25 cellular contexts compared by ENCODE assay signal in genomic region chrX:13702390-13702789, GRCh38. TPM values are rescaled to one million over a fixed set of nuclear protein-coding genes. Genes with fewer than 3 reads are reported as not detected.
DNase-seq lines count a peak whose midpoint lies in the region; ATAC-seq, FAIRE-seq and TF ChIP-seq lines count a peak whose summit lies in the region.
"Had no signal": no experiment of that assay in that cellular context is flagged by ENCODE, and none has a peak within 500 bp of the region (broad histone marks: within the 10 kb centered on the region; RNA-seq: fewer than 3 reads in every experiment).

No MANE protein-coding gene starts in this region.

- 0 out of 2 replicates have a peak overlapping the region, but pooled peaks have one; percentile 5 for H3K4me3 ChIP-seq in GM12878
- H3K4me3 ChIP-seq in pancreas: no peak overlapping the region
- H3K4me3 ChIP-seq: A549, lower lobe of right lung, skin epidermis, tibial artery had no signal

- H3K27ac ChIP-seq in GM12878 (ENCODE audit: control insufficient read depth, insufficient read depth): peak overlapping the region; percentile 62
- peak overlapping the region in 2 of 4 donors; percentile 42 to 46 for H3K27ac ChIP-seq in pancreas
- H3K27ac ChIP-seq: A549, lower lobe of right lung, tibial artery had no signal

- no peak for ATAC-seq in activated T-cell treated with anti-CD3 and anti-CD28 coated beads, Interleukin-2, amount 50 U/mL, for 72 hours (replicated peaks in 1 of 2)
- no peak for ATAC-seq in GM12878
- ATAC-seq in pancreas: peak; percentile 66 to 85 (median 74)
- ATAC-seq: A549, lower lobe of right lung had no signal

- RAD21 ChIA-PET in GM12878 (lab: Charles Lee; ENCODE audit: unreplicated experiment): interaction anchor here (0.9 to 2.7 kb wide), 9 partner anchors 9 to 39 kb away, joined by 3 to 8 read pairs (median 4); partner anchors contain the start of genes OFD1, RAB9A and TRAPPC2

- H3K36me3 ChIP-seq in GM12878 (ENCODE audit: control insufficient read depth in 2 of 2, insufficient read depth in 2 of 2, low read length in 1 of 2) (peaks cover 3 to 4% of the 10 kb centered on the region in 2 experiments), pancreas (no peaks in the 10 kb centered on the region)
- H3K36me3 ChIP-seq: BE2C, lower lobe of right lung, tibial artery had no signal

- CTCF ChIA-PET in GM12878 (lab: Yijun Ruan, JAX) (interaction anchor here (0.7 to 1.2 kb wide), 5 partner anchors 9 to 46 kb away, joined by 3 to 5 read pairs (median 3); partner anchors contain the start of genes OFD1 and TRAPPC2), Calu3 (lab: Charles Lee) (no interaction called here)
- CTCF ChIA-PET in activated CD4-positive, alpha-beta memory T cell treated with anti-CD3 and anti-CD28 coated beads for 36 hours (lab: Charles Lee): no interaction called here

- in situ Hi-C loops in GM12878 (cut with MboI): no loop called here

- POLR2A ChIA-PET in GM12878 (lab: Charles Lee): interaction anchor here (1.0 kb wide), 1 partner anchor 29 kb away, joined by 3 read pairs; no protein-coding TSS in a partner anchor
- POLR2A ChIA-PET in activated CD4-positive, alpha-beta memory T cell treated with anti-CD3 and anti-CD28 coated beads for 36 hours (lab: Charles Lee): no interaction called here

- no peak for TF ChIP-seq RAD21 in GM12878 (IDR thresholded peaks at IDR 0.05; ENCODE audit: insufficient read depth, low read depth, low read length)

- TF ChIP-seq CTCF in GM12878 (IDR thresholded peaks at IDR 0.05 in 2 of 3, conservative IDR thresholded peaks at IDR 0.05 in 1 of 3; ENCODE audit: control insufficient read depth in 2 of 3, extremely low read depth in 1 of 3, insufficient read depth in 1 of 3, low read depth in 3 of 3, low read length in 3 of 3) (no peak), pancreas (IDR thresholded peaks at IDR 0.05) (no peak), Calu3 (IDR thresholded peaks at IDR 0.05; ENCODE audit: unreplicated experiment) (no peak)

- H3K9me3 ChIP-seq in GM12878 (replicated peaks; ENCODE audit: control insufficient read depth, insufficient read depth, low read length): no peaks in the 10 kb centered on the region
- H3K9me3 ChIP-seq in pancreas: no peaks in the 10 kb centered on the region
- H3K9me3 ChIP-seq: A549, BE2C, lower lobe of right lung, tibial artery had no signal

- peak overlapping the region; percentile 53 for H3K4me2 ChIP-seq in GM12878 (ENCODE audit: control insufficient read depth, insufficient read depth)
- H3K4me2 ChIP-seq: A549 had no signal

- H4K20me1 ChIP-seq in GM12878 (ENCODE audit: control insufficient read depth, insufficient read depth): peaks cover 6% of the 10 kb centered on the region

- 45% methylated on average over 3 of the region's 3 CpGs for WGBS in GM12878 (ENCODE audit: insufficient coverage, insufficient replicate concordance, low lambda C conversion rate, missing lambda C conversion rate)
- 25 to 48% methylated on average over 3 of the region's 3 CpGs for WGBS in pancreas, 2 donors

- BruUV-seq in GM12878 (replicated peaks; lab: Mats Ljungman, UMichigan) (no TSS peak), Calu3 (replicated peaks; lab: Mats Ljungman, UMichigan) (no TSS peak)

- SMC1A ChIA-PET in GM12878 (lab: Charles Lee; ENCODE audit: uncharacterized antibody, unreplicated experiment): interaction anchor here (1.0 to 13.8 kb wide), 10 partner anchors 9 to 326 kb away, joined by 3 to 173 read pairs (median 4); partner anchors contain the start of genes OFD1 and TRAPPC2

- no peaks in the 10 kb centered on the region for H3K9me3 Mint-ChIP-seq in activated T-cell treated with anti-CD3 and anti-CD28 coated beads, Interleukin-2, amount 50 U/mL, for 72 hours
- H3K9me3 Mint-ChIP-seq in Calu3 (ENCODE audit: low read depth, unreplicated experiment): no peaks in the 10 kb centered on the region
- no peaks in the 10 kb centered on the region for H3K9me3 Mint-ChIP-seq in activated CD4-positive, alpha-beta memory T cell treated with anti-CD3 and anti-CD28 coated beads for 36 hours
- H3K9me3 Mint-ChIP-seq: T-helper 1 cell treated with Interleukin-12 subunit alpha and Interleukin-12 subunit beta and Interleukin-4 antibody, amounts not matched to agents 30 μg/mL and 1 μg/mL, for 36 hours had no signal

- H2AFZ ChIP-seq in GM12878 (ENCODE audit: control insufficient read depth, low read depth, low read length): no peak overlapping the region

- no peak for TF ChIP-seq POLR2A in GM12892 (IDR thresholded peaks at IDR 0.05; ENCODE audit: low read depth, low read length)
- TF ChIP-seq POLR2A in GM12878 (IDR thresholded peaks at IDR 0.05; ENCODE audit: low read depth, low read length): no peak

- peak overlapping the region; percentile 66 for H3K27ac Mint-ChIP-seq in activated T-cell treated with anti-CD3 and anti-CD28 coated beads, Interleukin-2, amount 50 U/mL, for 72 hours
- H3K27ac Mint-ChIP-seq in Calu3 (ENCODE audit: unreplicated experiment): no peak overlapping the region
- H3K27ac Mint-ChIP-seq in activated CD4-positive, alpha-beta memory T cell treated with anti-CD3 and anti-CD28 coated beads for 36 hours: no peak overlapping the region
- H3K27ac Mint-ChIP-seq: T-helper 1 cell treated with Interleukin-12 subunit alpha and Interleukin-12 subunit beta and Interleukin-4 antibody, amounts not matched to agents 30 μg/mL and 1 μg/mL, for 36 hours had no signal

- peaks cover 51% of the 10 kb centered on the region for H3K4me1 Mint-ChIP-seq in activated T-cell treated with anti-CD3 and anti-CD28 coated beads, Interleukin-2, amount 50 U/mL, for 72 hours (ENCODE audit: low read depth)
- peaks cover 46% of the 10 kb centered on the region for H3K4me1 Mint-ChIP-seq in Calu3 (ENCODE audit: low read depth, unreplicated experiment)
- peaks cover 45% of the 10 kb centered on the region for H3K4me1 Mint-ChIP-seq in activated CD4-positive, alpha-beta memory T cell treated with anti-CD3 and anti-CD28 coated beads for 36 hours (ENCODE audit: low read depth)

- H3K4me3 Mint-ChIP-seq in activated T-cell treated with anti-CD3 and anti-CD28 coated beads, Interleukin-2, amount 50 U/mL, for 72 hours: peak overlapping the region in 1 of 2 donors; percentile 31
- no peak overlapping the region for H3K4me3 Mint-ChIP-seq in Calu3 (ENCODE audit: low read depth, unreplicated experiment)
- H3K4me3 Mint-ChIP-seq in activated CD4-positive, alpha-beta memory T cell treated with anti-CD3 and anti-CD28 coated beads for 36 hours: no peak overlapping the region
- H3K4me3 Mint-ChIP-seq: T-helper 1 cell treated with Interleukin-12 subunit alpha and Interleukin-12 subunit beta and Interleukin-4 antibody, amounts not matched to agents 30 μg/mL and 1 μg/mL, for 36 hours had no signal

- no peak overlapping the region for H3K9ac ChIP-seq in GM12878 (ENCODE audit: control insufficient read depth, insufficient read depth, low read length)

- peaks cover 89% of the 10 kb centered on the region for H3K79me2 ChIP-seq in GM12878 (ENCODE audit: control insufficient read depth, insufficient read depth, low read length)

- H3K4me1 ChIP-seq in GM12878 (ENCODE audit: control insufficient read depth, insufficient read depth, low read length) (peaks cover 24% of the 10 kb centered on the region), pancreas (peaks cover 0 to 29% (median 8%) of the 10 kb centered on the region in 3 donors)
- H3K4me1 ChIP-seq: BE2C had no signal

- DNase-seq in activated T-cell treated with anti-CD3 and anti-CD28 coated beads, Interleukin-2, amount 50 U/mL, for 72 hours: no peak
- DNase-seq in activated T-cell treated with anti-CD3 and anti-CD28 coated beads, Interleukin-2, amount 50 U/mL, for 1 hour: no peak
- DNase-seq in GM12892 (ENCODE audit: insufficient read length): no peak
- DNase-seq in GM12878 (ENCODE audit: low read depth, low spot score): no peak
- DNase-seq in pancreas: peak in 2 of 6 donors; percentile 32 to 53
- DNase-seq in Calu3: no peak
- no peak for DNase-seq in activated CD4-positive, alpha-beta memory T cell treated with anti-CD3 and anti-CD28 coated beads for 36 hours
- no peak for DNase-seq in DMS79 treated with DMSO at 0.1 percent for 48 hours (lab: John Stamatoyannopoulos, UW)
- DNase-seq: activated CD4-positive, alpha-beta T cell treated with anti-CD3 and anti-CD28 coated beads, Interleukin-2, amount 50 U/mL, for 1 hour; BE2C; cortex of kidney; KBM-7; lower lobe of right lung; NCI-H1694; NCI-H2171 treated with DMSO at 0.1 percent for 48 hours; NCI-H69; nucleus accumbens; stimulated activated CD4-positive, alpha-beta T cell treated with anti-CD3 and anti-CD28 coated beads, Interleukin-2, amount 100 ng/mL, for 24 hours; stimulated activated naive CD4-positive, alpha-beta T cell; tibial artery had no signal

- no peak for TF ChIP-seq EP300 in GM12878 (IDR thresholded peaks at IDR 0.05; ENCODE audit: borderline replicate concordance in 1 of 2, control insufficient read depth in 1 of 2, low read depth in 2 of 2, low read length in 2 of 2)

- FAIRE-seq in GM12892 (lab: Jason Lieb, UNC): peak; percentile 9
- FAIRE-seq in GM12878 (lab: Jason Lieb, UNC): peak; percentile 49
- FAIRE-seq in pancreas (lab: Jason Lieb, UNC): no peak
- FAIRE-seq: A549, bronchial epithelial cell, endometrium had no signal

- intact Hi-C loops in GM12878 (cut with micrococcal nuclease; ENCODE audit: unreplicated experiment) (no loop called here), pancreas (cut with DNase I) (no loop called here), Calu3 (cut with micrococcal nuclease; ENCODE audit: unreplicated experiment) (no loop called here)
- intact Hi-C loops in activated CD4-positive, alpha-beta memory T cell treated with anti-CD3 and anti-CD28 coated beads for 36 hours (cut with micrococcal nuclease): no loop called here

- H3K36me3 Mint-ChIP-seq in activated T-cell treated with anti-CD3 and anti-CD28 coated beads, Interleukin-2, amount 50 U/mL, for 72 hours (ENCODE audit: insufficient read depth in 2 of 2): peaks cover 6 to 12% of the 10 kb centered on the region in 2 donors
- peaks cover 27% of the 10 kb centered on the region for H3K36me3 Mint-ChIP-seq in Calu3 (ENCODE audit: insufficient read depth, unreplicated experiment)
- H3K36me3 Mint-ChIP-seq in activated CD4-positive, alpha-beta memory T cell treated with anti-CD3 and anti-CD28 coated beads for 36 hours: peaks cover 4% of the 10 kb centered on the region

- H3K27me3 Mint-ChIP-seq in activated T-cell treated with anti-CD3 and anti-CD28 coated beads, Interleukin-2, amount 50 U/mL, for 72 hours (ENCODE audit: low read depth): peaks cover 6% of the 10 kb centered on the region
- no peaks in the 10 kb centered on the region for H3K27me3 Mint-ChIP-seq in Calu3 (ENCODE audit: unreplicated experiment)
- no peaks in the 10 kb centered on the region for H3K27me3 Mint-ChIP-seq in activated CD4-positive, alpha-beta memory T cell treated with anti-CD3 and anti-CD28 coated beads for 36 hours

- H3K27me3 ChIP-seq in GM12878 (replicated peaks in 1 of 2; ENCODE audit: control insufficient read depth in 2 of 2, insufficient read depth in 2 of 2, low read length in 1 of 2): no peaks in the 10 kb centered on the region
- no peaks in the 10 kb centered on the region for H3K27me3 ChIP-seq in pancreas
- H3K27me3 ChIP-seq: BE2C, tibial artery had no signal

RNA-seq across cellular contexts. Expression of gene RAB9A, which starts 13.5 kb away (rescaled TPM):
- 10 to 100 TPM; 56.0 to 71.6 TPM for total RNA-seq in activated T-cell treated with anti-CD3 and anti-CD28 coated beads, Interleukin-2, amount 50 U/mL, for 72 hours
- polyA plus RNA-seq in GM12892 (2012; ENCODE audit: missing spikeins): 53.5 TPM
- total RNA-seq in GM12878 (2013; cell fraction: nucleolus; rRNA removed): 34.3 and 39.0 TPM in 2 replicates
- total RNA-seq in GM12878 (2014; rRNA removed): 42.1 and 54.1 TPM in 2 replicates
- total RNA-seq in GM12878 (2014; rRNA removed; fragmentation: Illumina TruSeq; extraction: Trizol): 50.5 and 53.1 TPM in 2 replicates
- total RNA-seq in GM12878 (2021): 43.2 and 44.2 TPM in 2 replicates
- polyA plus RNA-seq in GM12878 (2011; ENCODE audit: low read depth): 21.1 TPM
- polyA plus RNA-seq in GM12878 (2011; rRNA removed): 142 and 180 TPM in 2 replicates
- 58.5 and 62.9 TPM in 2 replicates for polyA plus RNA-seq in GM12878 (2011; cell fraction: cytosol; rRNA removed)
- 50.2 and 59.5 TPM in 2 replicates for polyA plus RNA-seq in GM12878 (2011; cell fraction: nucleus; rRNA removed)
- polyA plus RNA-seq in GM12878 (2012): 31.9 and 49.2 TPM in 2 replicates
- polyA plus RNA-seq in GM12878 (2014; fragmentation: Illumina TruSeq; extraction: Trizol): 47.0 and 68.3 TPM in 2 replicates
- polyA plus RNA-seq in GM12878 (2014; fragmentation: Nextera tagmentation; extraction: Ambion mirVana): 10 to 100 TPM; 49.2 to 49.3 TPM
- polyA plus RNA-seq in GM12878 (2014; rRNA removed): 52.4 and 64.6 TPM in 2 replicates
- polyA plus RNA-seq in GM12878 (2016; fragmentation: Nextera tagmentation; extraction: Ambion mirVana): 10 to 100 TPM; 64.8 to 76.4 TPM
- polyA minus RNA-seq in GM12878 (2011; rRNA and poly(A)+ RNA removed): 52.1 and 73.6 TPM in 2 replicates
- polyA minus RNA-seq in GM12878 (2011; cell fraction: cytosol; rRNA and poly(A)+ RNA removed): 26.5 and 27.1 TPM in 2 replicates
- polyA minus RNA-seq in GM12878 (2011; cell fraction: nucleus; rRNA and poly(A)+ RNA removed): 14.7 and 17.5 TPM in 2 replicates
- total RNA-seq in pancreas: 10 to 100 TPM; 11.7 to 22.0 (median 16.5) TPM
- 10 to 100 TPM in 1 of 2 donors, 1 to 10 TPM in 1; 8.7 to 18.4 TPM for polyA plus RNA-seq in pancreas
- 41.4 and 42.4 TPM in 2 replicates for total RNA-seq in Calu3 (2022)
- 10 to 100 TPM; 28.2 to 32.1 TPM for total RNA-seq in activated CD4-positive, alpha-beta memory T cell treated with anti-CD3 and anti-CD28 coated beads for 36 hours

RNA-seq across cellular contexts. Expression of gene TRAPPC2, which starts 32.0 kb away (rescaled TPM):
- total RNA-seq in activated T-cell treated with anti-CD3 and anti-CD28 coated beads, Interleukin-2, amount 50 U/mL, for 72 hours: 10 to 100 TPM; 21.8 to 26.2 TPM
- 20.8 TPM for polyA plus RNA-seq in GM12892 (2012; ENCODE audit: missing spikeins)
- 27.6 and 32.3 TPM in 2 replicates for total RNA-seq in GM12878 (2013; cell fraction: nucleolus; rRNA removed)
- total RNA-seq in GM12878 (2014; rRNA removed) (21.0 and 30.0 TPM in 2 replicates), GM12878 (2014; rRNA removed; fragmentation: Illumina TruSeq; extraction: Trizol) (24.8 and 26.2 TPM in 2 replicates), GM12878 (2021) (17.5 and 17.8 TPM in 2 replicates), pancreas (10 to 100 TPM in 2 of 6 donors, 1 to 10 TPM in 4; 6.8 to 13.2 (median 9.4) TPM), Calu3 (2022) (20.8 and 25.1 TPM in 2 replicates)
- polyA plus RNA-seq in GM12878 (2011; ENCODE audit: low read depth): 23.8 TPM
- polyA plus RNA-seq in GM12878 (2011; rRNA removed) (28.4 and 30.7 TPM in 2 replicates), GM12878 (2014; fragmentation: Illumina TruSeq; extraction: Trizol) (14.6 and 23.0 TPM in 2 replicates), GM12878 (2014; fragmentation: Nextera tagmentation; extraction: Ambion mirVana) (10 to 100 TPM; 18.3 to 27.5 TPM), GM12878 (2014; rRNA removed) (12.4 and 14.8 TPM in 2 replicates), GM12878 (2016; fragmentation: Nextera tagmentation; extraction: Ambion mirVana) (10 to 100 TPM; 21.6 to 26.6 TPM), pancreas (1 to 10 TPM; 4.4 to 6.9 TPM)
- 13.5 and 19.6 TPM in 2 replicates for polyA plus RNA-seq in GM12878 (2011; cell fraction: cytosol; rRNA removed)
- polyA plus RNA-seq in GM12878 (2011; cell fraction: nucleus; rRNA removed): 11.8 and 13.8 TPM in 2 replicates
- polyA plus RNA-seq in GM12878 (2012): 14.5 and 17.8 TPM in 2 replicates
- polyA minus RNA-seq in GM12878 (2011; rRNA and poly(A)+ RNA removed): 15.3 and 18.7 TPM in 2 replicates
- 10.3 and 13.9 TPM in 2 replicates for polyA minus RNA-seq in GM12878 (2011; cell fraction: cytosol; rRNA and poly(A)+ RNA removed)
- 10.0 and 15.9 TPM in 2 replicates for polyA minus RNA-seq in GM12878 (2011; cell fraction: nucleus; rRNA and poly(A)+ RNA removed)
- 10 to 100 TPM; 14.1 to 16.1 TPM for total RNA-seq in activated CD4-positive, alpha-beta memory T cell treated with anti-CD3 and anti-CD28 coated beads for 36 hours

RNA-seq across cellular contexts. Expression of gene OFD1, which starts 32.2 kb away (rescaled TPM):
- total RNA-seq in activated T-cell treated with anti-CD3 and anti-CD28 coated beads, Interleukin-2, amount 50 U/mL, for 72 hours: 10 to 100 TPM; 63.7 to 66.7 TPM
- polyA plus RNA-seq in GM12892 (2012; ENCODE audit: missing spikeins): 28.7 TPM
- 173 and 178 TPM in 2 replicates for total RNA-seq in GM12878 (2013; cell fraction: nucleolus; rRNA removed)
- total RNA-seq in GM12878 (2014; rRNA removed) (22.4 and 27.7 TPM in 2 replicates), GM12878 (2014; rRNA removed; fragmentation: Illumina TruSeq; extraction: Trizol) (39.5 and 43.7 TPM in 2 replicates), GM12878 (2021) (30.6 and 34.0 TPM in 2 replicates), pancreas (10 to 100 TPM; 13.1 to 32.9 (median 17.6) TPM), Calu3 (2022) (46.4 and 57.0 TPM in 2 replicates)
- polyA plus RNA-seq in GM12878 (2011; ENCODE audit: low read depth): 17.6 TPM
- polyA plus RNA-seq in GM12878 (2011; rRNA removed) (77.2 and 107 TPM in 2 replicates), GM12878 (2014; fragmentation: Illumina TruSeq; extraction: Trizol) (33.3 and 43.7 TPM in 2 replicates), GM12878 (2014; fragmentation: Nextera tagmentation; extraction: Ambion mirVana) (10 to 100 TPM; 43.0 to 64.5 TPM), GM12878 (2014; rRNA removed) (23.6 and 23.7 TPM in 2 replicates), GM12878 (2016; fragmentation: Nextera tagmentation; extraction: Ambion mirVana) (10 to 100 TPM; 32.6 to 34.2 TPM), pancreas (10 to 100 TPM; 54.5 to 91.0 TPM)
- 32.3 and 33.2 TPM in 2 replicates for polyA plus RNA-seq in GM12878 (2011; cell fraction: cytosol; rRNA removed)
- polyA plus RNA-seq in GM12878 (2011; cell fraction: nucleus; rRNA removed): 186 and 224 TPM in 2 replicates
- 25.2 and 35.0 TPM in 2 replicates for polyA plus RNA-seq in GM12878 (2012)
- 38.1 and 44.5 TPM in 2 replicates for polyA minus RNA-seq in GM12878 (2011; rRNA and poly(A)+ RNA removed)
- polyA minus RNA-seq in GM12878 (2011; cell fraction: cytosol; rRNA and poly(A)+ RNA removed): 18.8 and 19.2 TPM in 2 replicates
- 85.6 and 109 TPM in 2 replicates for polyA minus RNA-seq in GM12878 (2011; cell fraction: nucleus; rRNA and poly(A)+ RNA removed)
- 10 to 100 TPM; 24.5 to 30.9 TPM for total RNA-seq in activated CD4-positive, alpha-beta memory T cell treated with anti-CD3 and anti-CD28 coated beads for 36 hours

RNA-seq across cellular contexts. Expression of gene TCEANC, which starts 49.4 kb away (rescaled TPM):
- total RNA-seq in activated T-cell treated with anti-CD3 and anti-CD28 coated beads, Interleukin-2, amount 50 U/mL, for 72 hours: 1 to 10 TPM; 4.4 to 4.6 TPM
- polyA plus RNA-seq in GM12892 (2012; ENCODE audit: missing spikeins): 1.5 TPM
- 7.1 and 8.4 TPM in 2 replicates for total RNA-seq in GM12878 (2013; cell fraction: nucleolus; rRNA removed)
- total RNA-seq in GM12878 (2014; rRNA removed) (2.9 and 4.7 TPM in 2 replicates), GM12878 (2014; rRNA removed; fragmentation: Illumina TruSeq; extraction: Trizol) (3.7 and 3.8 TPM in 2 replicates), GM12878 (2021) (3.0 and 3.8 TPM in 2 replicates), pancreas (1 to 10 TPM; 2.0 to 4.6 (median 2.6) TPM), Calu3 (2022) (1.7 and 2.1 TPM in 2 replicates)
- polyA plus RNA-seq in GM12878 (2011; ENCODE audit: low read depth): 1.1 TPM
- polyA plus RNA-seq in GM12878 (2011; rRNA removed) (4.9 and 6.5 TPM in 2 replicates), GM12878 (2014; fragmentation: Illumina TruSeq; extraction: Trizol) (3.4 and 4.4 TPM in 2 replicates), GM12878 (2014; fragmentation: Nextera tagmentation; extraction: Ambion mirVana) (1 to 10 TPM; 1.5 to 4.0 TPM), GM12878 (2014; rRNA removed) (1.9 and 2.0 TPM in 2 replicates), GM12878 (2016; fragmentation: Nextera tagmentation; extraction: Ambion mirVana) (1 to 10 TPM; 1.1 to 2.7 TPM), pancreas (1 to 10 TPM; 2.1 to 2.9 TPM)
- 1.8 and 1.9 TPM in 2 replicates for polyA plus RNA-seq in GM12878 (2011; cell fraction: cytosol; rRNA removed)
- polyA plus RNA-seq in GM12878 (2011; cell fraction: nucleus; rRNA removed): 4.4 TPM in 2 replicates
- polyA plus RNA-seq in GM12878 (2012): 1.2 and 2.0 TPM in 2 replicates
- polyA minus RNA-seq in GM12878 (2011; rRNA and poly(A)+ RNA removed): 5.3 and 5.7 TPM in 2 replicates
- 2.8 and 5.3 TPM in 2 replicates for polyA minus RNA-seq in GM12878 (2011; cell fraction: cytosol; rRNA and poly(A)+ RNA removed)
- polyA minus RNA-seq in GM12878 (2011; cell fraction: nucleus; rRNA and poly(A)+ RNA removed): 5.6 and 8.3 TPM in 2 replicates
- total RNA-seq in activated CD4-positive, alpha-beta memory T cell treated with anti-CD3 and anti-CD28 coated beads for 36 hours: 1 to 10 TPM; 1.9 TPM

Comparison
In these comparisons a context has a peak if more than half of its experiments do, and no peak if none do; other contexts are left out.
1. ATAC-seq: peak in pancreas (4 of 4); none in activated T-cell treated with anti-CD3 and anti-CD28 coated beads, Interleukin-2, amount 50 U/mL, for 72 hours (0 of 2) and GM12878 (single experiment).